ENCODE assay signal across 13 cellular contexts in genomic region chrX:20361890-20362262, GRCh38.
A peak's percentile ranks its signal among the peaks of the same experiment; 100 is the strongest.
DNase-seq lines count a peak whose midpoint lies in the region; ATAC-seq, FAIRE-seq and TF ChIP-seq lines count a peak whose summit lies in the region.
"Had no signal": no experiment of that assay in that cellular context is flagged by ENCODE, and none has a peak within 500 bp of the region (broad histone marks: within the 10 kb centered on the region; RNA-seq: fewer than 3 reads in every experiment).

No MANE protein-coding gene starts in this region.

- no TSS peak for BruUV-seq in HepG2 (replicated peaks; lab: Mats Ljungman, UMichigan)

- TF ChIP-seq RAD21 in A549 (conservative IDR thresholded peaks at IDR 0.05 in 1 of 2, IDR thresholded peaks at IDR 0.05 in 1 of 2) (peak in 1 of 2 experiments; percentile 31; a peak in 1 of 5 replicates), HepG2 (CRISPR knock-in tag; IDR thresholded peaks at IDR 0.05) (no peak)

- H3K4me3 Mint-ChIP-seq in stimulated activated memory B cell treated with anti-CD40 and anti-IgM and Interleukin-4, amounts not matched to agents 10 μg/mL and 1 μg/mL and 100 μg/mL, for 72 hours: no peak overlapping the region
- H3K4me3 Mint-ChIP-seq: CD4-positive, CD25-positive, alpha-beta regulatory T cell had no signal

- peak overlapping the region; percentile 85 to 97 for H3K27ac ChIP-seq in A549
- peak overlapping the region; percentile 57 for H3K27ac ChIP-seq in brain microvascular endothelial cell
- peak overlapping the region; percentile 98 for H3K27ac ChIP-seq in HepG2 (ENCODE audit: extremely low read length, insufficient read depth, low read length)
- H3K27ac ChIP-seq: HL-60 had no signal

- WGBS in A549 (ENCODE audit: missing lambda C conversion rate): under 1% methylated on average over 4 of the region's 4 CpGs
- 0% methylated on average over 4 of the region's 4 CpGs for WGBS in HepG2 (ENCODE audit: low lambda C conversion rate)

- DNase-seq in A549 (ENCODE audit: low read depth in 1 of 2, low spot score in 1 of 2): peak; percentile 52 to 91
- peak; percentile 66 for DNase-seq in HT-29 (ENCODE audit: low spot score)
- peak; percentile 65 for DNase-seq in brain microvascular endothelial cell
- peak; percentile 72 for DNase-seq in HepG2 (ENCODE audit: low spot score)
- DNase-seq in GM19239 (ENCODE audit: insufficient read length, low spot score): no peak
- DNase-seq in SHP77 treated with DMSO at 0.1 percent for 48 hours (lab: John Stamatoyannopoulos, UW): no peak
- DNase-seq: activated T-cell treated with anti-CD3 and anti-CD28 coated beads for 4 hours; CD4-positive, CD25-positive, alpha-beta regulatory T cell; glutamatergic neuron; stimulated activated CD4-positive, alpha-beta T cell treated with anti-CD3 and anti-CD28 coated beads, Interleukin-15, amount 100 ng/mL, for 24 hours had no signal

- no peak for TF ChIP-seq POLR2A in A549 (IDR thresholded peaks at IDR 0.05; ENCODE audit: low read length)
- peak in 1 of 2 experiments; percentile 1; a peak in 1 of 4 replicates for TF ChIP-seq POLR2A in HepG2 (IDR thresholded peaks at IDR 0.05; ENCODE audit: insufficient read depth in 1 of 2, low read depth in 2 of 2, low read length in 2 of 2)

- TF ChIP-seq EP300 in A549 (IDR thresholded peaks at IDR 0.05) (no peak), HepG2 (IDR thresholded peaks at IDR 0.05; ENCODE audit: low read depth in 2 of 2, low read length in 2 of 2) (no peak), HepG2 (CRISPR knock-in tag; IDR thresholded peaks at IDR 0.05; ENCODE audit: borderline replicate concordance) (no peak)

- H3K4me1 Mint-ChIP-seq in stimulated activated memory B cell treated with anti-CD40 and anti-IgM and Interleukin-4, amounts not matched to agents 10 μg/mL and 1 μg/mL and 100 μg/mL, for 72 hours: no peaks in the 10 kb centered on the region
- H3K4me1 Mint-ChIP-seq: CD4-positive, CD25-positive, alpha-beta regulatory T cell had no signal

- no peak for TF ChIP-seq CTCF in A549 (IDR thresholded peaks at IDR 0.05)
- no peak for TF ChIP-seq CTCF in brain microvascular endothelial cell (IDR thresholded peaks at IDR 0.05; ENCODE audit: low read depth, low read length, missing control alignments)
- no peak for TF ChIP-seq CTCF in HepG2 (CRISPR knock-in tag; IDR thresholded peaks at IDR 0.05)

- H3K4me2 ChIP-seq in A549 (peak overlapping the region; percentile 81), HepG2 (ENCODE audit: low read depth, low read length) (peak overlapping the region; percentile 84)

- H3K36me3 Mint-ChIP-seq in stimulated activated memory B cell treated with anti-CD40 and anti-IgM and Interleukin-4, amounts not matched to agents 10 μg/mL and 1 μg/mL and 100 μg/mL, for 72 hours: no peaks in the 10 kb centered on the region
- H3K36me3 Mint-ChIP-seq: CD4-positive, CD25-positive, alpha-beta regulatory T cell had no signal

- FAIRE-seq in A549 (lab: Jason Lieb, UNC): no peak
- FAIRE-seq in HepG2 (lab: Jason Lieb, UNC): no peak
- no peak for FAIRE-seq in GM19239 (lab: Jason Lieb, UNC)

- H3K4me1 ChIP-seq in A549 (peaks cover 24% of the 10 kb centered on the region), HepG2 (ENCODE audit: insufficient read depth, low read length) (peaks cover 51% of the 10 kb centered on the region)

- H3K4me3 ChIP-seq in A549 (peak overlapping the region; percentile 32; the same call in 2 of the 3 replicates), brain microvascular endothelial cell (ENCODE audit: low read depth, low read length) (no peak overlapping the region), HepG2 (replicated peaks in 1 of 3; ENCODE audit: insufficient read depth in 1 of 3, low read depth in 2 of 3, low read length in 3 of 3) (peak overlapping the region; percentile 43 to 64 (median 45))

- CTCF ChIA-PET in A549 (lab: Yijun Ruan, JAX) (interaction anchor here (0.7 to 1.2 kb wide), 5 partner anchors 90 to 1234 kb away, joined by 3 to 4 read pairs (median 3); no protein-coding TSS in a partner anchor), HepG2 (lab: Yijun Ruan, JAX; ENCODE audit: low intra/inter-chr PET ratio, low total read pairs) (no interaction called here)

- in situ Hi-C loops in brain microvascular endothelial cell (cut with HindIII; ENCODE audit: low pct_ligation_motif_present, low sequenced_read_pairs): no loop called here
- in situ Hi-C loops in HepG2 (cut with HindIII; ENCODE audit: extremely low pct_ligation_motif_present, low pct_unique_long_range_greater_than_20kb): loop anchor here (10.0 kb wide), 1 partner anchor 97 kb away; the partner anchor contains the start of gene RPS6KA3

- H3K9me3 ChIP-seq in A549: no peaks in the 10 kb centered on the region
- no peaks in the 10 kb centered on the region for H3K9me3 ChIP-seq in HepG2 (ENCODE audit: low read length)

- H4K20me1 ChIP-seq in HepG2 (ENCODE audit: insufficient read depth, low read length): no peaks in the 10 kb centered on the region

- H3K79me2 ChIP-seq in HepG2 (ENCODE audit: insufficient read depth, low read length): no peaks in the 10 kb centered on the region

- no peaks in the 10 kb centered on the region for H3K27me3 Mint-ChIP-seq in stimulated activated memory B cell treated with anti-CD40 and anti-IgM and Interleukin-4, amounts not matched to agents 10 μg/mL and 1 μg/mL and 100 μg/mL, for 72 hours

- POLR2A ChIA-PET in A549 (lab: Yijun Ruan, JAX): interaction anchor here (0.6 to 2.7 kb wide), 12 partner anchors 9 to 473 kb away, joined by 3 to 26 read pairs (median 4); partner anchors contain the start of gene RPS6KA3
- POLR2A ChIA-PET in HepG2 (lab: Yijun Ruan, JAX): interaction anchor here (0.7 to 3.4 kb wide), 25 partner anchors 9 to 220 kb away, joined by 3 to 45 read pairs (median 5); partner anchors contain the start of genes EIF1AX and RPS6KA3

- intact Hi-C loops in HepG2 (cut with micrococcal nuclease; ENCODE audit: unreplicated experiment): loop anchor here (1.0 to 2.0 kb wide), 6 partner anchors 16 to 109 kb away; no protein-coding TSS in a partner anchor

- H3K36me3 ChIP-seq in brain microvascular endothelial cell (replicated peaks): no peaks in the 10 kb centered on the region
- no peaks in the 10 kb centered on the region for H3K36me3 ChIP-seq in HepG2 (replicated peaks in 1 of 2; ENCODE audit: control insufficient read depth in 1 of 2, insufficient read depth in 2 of 2, low read length in 2 of 2)

- H3K9ac ChIP-seq in HepG2 (ENCODE audit: insufficient read depth, low read depth, low read length): peak overlapping the region; percentile 86

- H3K9me3 Mint-ChIP-seq in stimulated activated memory B cell treated with anti-CD40 and anti-IgM and Interleukin-4, amounts not matched to agents 10 μg/mL and 1 μg/mL and 100 μg/mL, for 72 hours: no peaks in the 10 kb centered on the region

- H2AFZ ChIP-seq in HepG2 (ENCODE audit: low read length): no peak overlapping the region

- H3K27me3 ChIP-seq in brain microvascular endothelial cell (replicated peaks) (no peaks in the 10 kb centered on the region), HepG2 (ENCODE audit: control insufficient read depth in 1 of 2, insufficient read depth in 2 of 2, low read length in 2 of 2) (no peaks in the 10 kb centered on the region)

- no peak overlapping the region for H3K27ac Mint-ChIP-seq in stimulated activated memory B cell treated with anti-CD40 and anti-IgM and Interleukin-4, amounts not matched to agents 10 μg/mL and 1 μg/mL and 100 μg/mL, for 72 hours
- H3K27ac Mint-ChIP-seq: CD4-positive, CD25-positive, alpha-beta regulatory T cell had no signal

- ATAC-seq in A549 (peak; percentile 86), HepG2 (peak; percentile 66), HG03520 (IDR thresholded peaks at IDR 0.05; ENCODE audit: unreplicated experiment) (no peak)
- ATAC-seq in stimulated activated memory B cell treated with anti-CD40 and anti-IgM and Interleukin-4, amounts not matched to agents 10 μg/mL and 1 μg/mL and 100 μg/mL, for 72 hours: no peak

TF ChIP-seq in A549, 52 proteins besides CTCF, POLR2A, EP300 and RAD21:
- TF ChIP-seq CEBPB (IDR thresholded peaks at IDR 0.05) (peak; percentile 90 to 97), POLR2AphosphoS2 (conservative IDR thresholded peaks at IDR 0.05; ENCODE audit: low read length) (no peak), BHLHE40 (IDR thresholded peaks at IDR 0.05; ENCODE audit: low read depth, low read length) (no peak), BCL3 (IDR thresholded peaks at IDR 0.05) (0 out of 3 replicates have a peak, but pooled peaks have one; percentile 42), GATA3 (IDR thresholded peaks at IDR 0.05; ENCODE audit: borderline replicate concordance) (peak; percentile 25; the same call in 1 of the 2 replicates)
TF ChIP-seq in A549: peak in this region for 3.

TF ChIP-seq in HepG2, 621 proteins besides CTCF, POLR2A, EP300 and RAD21:
- 0 out of 2 replicates have a peak, but pooled peaks have one; percentile 1 for TF ChIP-seq CREM (IDR thresholded peaks at IDR 0.05)
- no peak for TF ChIP-seq CREM (CRISPR knock-in tag; IDR thresholded peaks at IDR 0.05)
- TF ChIP-seq DNMT1 (CRISPR knock-in tag; IDR thresholded peaks at IDR 0.05): no peak
- TF ChIP-seq RBFOX2 (IDR thresholded peaks at IDR 0.05; ENCODE audit: low read depth, low read length): peak; percentile 61; the same call in 1 of the 2 replicates
- TF ChIP-seq POLR2G (IDR thresholded peaks at IDR 0.05; ENCODE audit: low read depth, low read length): peak; percentile 25; the same call in 1 of the 2 replicates
- TF ChIP-seq ZNF180 (CRISPR knock-in tag; IDR thresholded peaks at IDR 0.05; ENCODE audit: borderline replicate concordance, low read depth): no peak

Comparison
In these comparisons a context has a peak if more than half of its experiments do, and no peak if none do; other contexts are left out.
1. ATAC-seq: peak in A549 (2 of 2) and HepG2 (single experiment); none in HG03520 (single experiment) and stimulated activated memory B cell treated with anti-CD40 and anti-IgM and Interleukin-4, amounts not matched to agents 10 μg/mL and 1 μg/mL and 100 μg/mL, for 72 hours (single experiment).
2. DNase-seq: peak in A549 (2 of 2), HT-29 (single experiment), brain microvascular endothelial cell (single experiment) and HepG2 (single experiment); none in GM19239 (single experiment) and SHP77 treated with DMSO at 0.1 percent for 48 hours (single experiment).
3. Of the 38 proteins assayed by ChIP-seq in both HepG2 and A549: peak only in HepG2: none; only in A549: BCL3 and CEBPB; in both: none; in neither: 34; mixed calls (peak in some experiments, not most) for 2.
4. Peak in every context shown above with its lines, with median percentiles within 50 percentile points of each other: H3K27ac ChIP-seq.